Comparison of ENCODE assay signal across 8 cellular contexts in the genomic region with DNA sequence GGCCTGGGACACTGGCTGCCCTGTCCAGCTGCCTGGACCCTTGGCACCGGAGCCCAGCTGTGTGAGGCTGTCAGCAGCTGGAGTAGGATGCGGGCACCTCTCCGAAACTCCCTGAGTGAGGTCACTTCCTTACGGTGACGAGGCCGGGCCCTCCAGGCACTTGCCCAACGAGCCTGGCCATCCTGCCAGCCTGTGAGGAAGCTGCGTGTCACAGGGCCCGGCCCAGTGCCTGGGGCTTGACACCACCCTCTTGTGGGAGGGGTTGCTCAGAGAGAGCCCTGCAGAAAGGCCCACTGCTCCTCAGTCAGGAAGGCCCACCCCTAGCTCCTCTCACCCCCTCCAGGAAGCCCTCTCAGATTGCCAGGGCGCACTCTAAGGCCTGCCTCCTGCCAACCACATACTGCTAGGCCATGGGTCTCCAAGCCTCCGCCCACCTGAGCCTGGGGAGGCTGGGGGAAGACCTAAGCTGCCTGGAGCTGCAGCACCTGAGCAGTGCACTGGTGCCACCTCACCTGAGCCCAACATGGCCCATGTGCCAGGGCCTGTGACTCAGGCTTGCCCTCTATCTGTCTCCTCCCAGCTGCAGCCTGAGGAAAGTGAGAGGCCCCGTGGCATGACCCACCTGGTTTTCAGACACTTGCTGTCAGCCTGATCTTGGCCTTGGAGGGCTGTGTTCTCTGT. TPM values are rescaled to one million over a fixed set of nuclear protein-coding genes. Genes with fewer than 3 reads are reported as not detected.
DNase-seq lines count a peak whose midpoint lies in the region; ATAC-seq and TF ChIP-seq lines count a peak whose summit lies in the region.

No MANE protein-coding gene starts in this region.

- ATAC-seq in T-cell (replicated peaks in 1 of 4), result peak; percentile 14 to 64 (median 20)
- ATAC-seq in GM21515 (IDR thresholded peaks at IDR 0.05; ENCODE audit: unreplicated experiment), result no peak
- ATAC-seq in HG02938 (IDR thresholded peaks at IDR 0.05; ENCODE audit: unreplicated experiment), result no peak

- no peak overlapping the region for H3K4me3 Mint-ChIP-seq in T-cell
- peak overlapping the region; percentile 13 for H3K4me3 Mint-ChIP-seq in dendritic cell treated with granulocyte-macrophage colony-stimulating factor and Interleukin-4, amounts not matched to agents 40 ng/mL and 50 ng/mL, for 4 days

- peak overlapping the region; percentile 47 for H3K27ac ChIP-seq in mesodermal cell (ENCODE audit: low read depth, low read length, severe bottlenecking)

- peaks cover 8% of the 10 kb centered on the region for H3K9me3 ChIP-seq in mesodermal cell (ENCODE audit: control insufficient read depth, low read length)

- no peak for TF ChIP-seq CTCF in AG09309 (IDR thresholded peaks at IDR 0.05; ENCODE audit: control insufficient read depth, insufficient read depth, low read depth, low read length, missing control alignments)

- H3K4me3 ChIP-seq in AG09309 (ENCODE audit: control insufficient read depth, low read depth, low read length) (no peak overlapping the region), H7 (ENCODE audit: insufficient read depth, low read depth, low read length) (no peak overlapping the region), mesodermal cell (ENCODE audit: extremely low read depth, insufficient read depth, low read length, poor library complexity, severe bottlenecking) (no peak overlapping the region)

- peak overlapping the region in 1 of 2 donors; percentile 66 for H3K27ac Mint-ChIP-seq in T-cell
- peak overlapping the region; percentile 96 for H3K27ac Mint-ChIP-seq in dendritic cell treated with granulocyte-macrophage colony-stimulating factor and Interleukin-4, amounts not matched to agents 40 ng/mL and 50 ng/mL, for 4 days

- intact Hi-C loops in dendritic cell treated with granulocyte-macrophage colony-stimulating factor and Interleukin-4, amounts not matched to agents 40 ng/mL and 50 ng/mL, for 4 days (cut with micrococcal nuclease), result loop anchor here (1.0 to 10.0 kb wide), 2 partner anchors 31 to 121 kb away; a partner anchor contains a TSS

- H3K36me3 Mint-ChIP-seq in T-cell, result peaks cover 7% of the 10 kb centered on the region
- H3K36me3 Mint-ChIP-seq in dendritic cell treated with granulocyte-macrophage colony-stimulating factor and Interleukin-4, amounts not matched to agents 40 ng/mL and 50 ng/mL, for 4 days (ENCODE audit: low read depth), result peaks cover 20% of the 10 kb centered on the region

- 68 to 69% methylated on average over 9 to 12 of the region's 12 CpGs for WGBS in mesodermal cell (ENCODE audit: insufficient coverage in 2 of 2), 2 experiments

- H3K4me1 Mint-ChIP-seq in T-cell, result peaks cover 11 to 25% (median 15%) of the 10 kb centered on the region in 3 donors
- H3K4me1 Mint-ChIP-seq in dendritic cell treated with granulocyte-macrophage colony-stimulating factor and Interleukin-4, amounts not matched to agents 40 ng/mL and 50 ng/mL, for 4 days (ENCODE audit: low read depth), result peaks cover 52% of the 10 kb centered on the region

- H3K27me3 Mint-ChIP-seq in T-cell, result peaks cover 7 to 8% of the 10 kb centered on the region in 2 donors
- H3K27me3 Mint-ChIP-seq in dendritic cell treated with granulocyte-macrophage colony-stimulating factor and Interleukin-4, amounts not matched to agents 40 ng/mL and 50 ng/mL, for 4 days, result peaks cover 4% of the 10 kb centered on the region

- POLR2A ChIA-PET in T-cell (lab: Charles Lee), result interaction anchor here (0.6 kb wide), 2 partner anchors 15 to 81 kb away, joined by 3 read pairs; no protein-coding TSS in a partner anchor

- peaks cover 6 to 13% (median 7%) of the 10 kb centered on the region in 3 donors for H3K9me3 Mint-ChIP-seq in T-cell
- H3K9me3 Mint-ChIP-seq in dendritic cell treated with granulocyte-macrophage colony-stimulating factor and Interleukin-4, amounts not matched to agents 40 ng/mL and 50 ng/mL, for 4 days, result peaks cover 15% of the 10 kb centered on the region

- H3K27me3 ChIP-seq in H7 (ENCODE audit: control insufficient read depth, insufficient read depth, low read length), result peaks cover 13% of the 10 kb centered on the region

- CTCF ChIA-PET in T-cell (lab: Charles Lee), result interaction anchor here in 1 of 2 donors (0.7 kb wide), 1 partner anchor 40 kb away, joined by 3 read pairs; no protein-coding TSS in a partner anchor

- H3K36me3 ChIP-seq in H7 (replicated peaks; ENCODE audit: control insufficient read depth, insufficient read depth, low read length), result no peaks in the 10 kb centered on the region
- no peaks in the 10 kb centered on the region for H3K36me3 ChIP-seq in mesodermal cell (ENCODE audit: control insufficient read depth, insufficient read depth, low read length)

- DNase-seq in AG09309 (ENCODE audit: low read depth) (peak; percentile 72), H7 (peak; percentile 72), T-cell (peak in 27 of 34 experiments; percentile 20 to 61 (median 44)), NCI-H82 (lab: John Stamatoyannopoulos, UW) (no peak)

- H3K4me1 ChIP-seq in mesodermal cell (ENCODE audit: control insufficient read depth, insufficient read depth, low read length, poor library complexity, severe bottlenecking), result peaks cover 11% of the 10 kb centered on the region

RNA-seq across cellular contexts. Expression of a gene that starts 4.3 kb away (rescaled TPM):
- total RNA-seq in H7 (2014; rRNA removed; shearing (Covaris generic)), result 5.1 and 13.1 TPM in 2 replicates
- 1 to 10 TPM in 1 of 5 donors, under 1 TPM in 4; 0.65 to 1.3 (median 0.79) TPM for total RNA-seq in T-cell
- polyA plus RNA-seq in mesodermal cell (2013, experiment 1 of 2), result 66.5 TPM
- polyA plus RNA-seq in mesodermal cell (2013, experiment 2 of 2), result 50.0 TPM

RNA-seq across cellular contexts. Expression of a gene that starts 47.9 kb away (rescaled TPM):
- total RNA-seq in H7 (2014; rRNA removed; shearing (Covaris generic)), result 58.4 and 60.9 TPM in 2 replicates
- 1 to 10 TPM; 2.1 to 7.0 (median 5.3) TPM for total RNA-seq in T-cell
- polyA plus RNA-seq in mesodermal cell (2013, experiment 1 of 2), result 126 TPM
- polyA plus RNA-seq in mesodermal cell (2013, experiment 2 of 2), result 129 TPM

RNA-seq across cellular contexts. Expression of a gene that starts 58.6 kb away (rescaled TPM):
- 140 and 142 TPM in 2 replicates for total RNA-seq in H7 (2014; rRNA removed; shearing (Covaris generic))
- total RNA-seq in T-cell, result 100 to 1,000 TPM; 253 to 388 (median 299) TPM
- polyA plus RNA-seq in mesodermal cell (2013, experiment 1 of 2), result 155 TPM
- 156 TPM for polyA plus RNA-seq in mesodermal cell (2013, experiment 2 of 2)

Comparison
In these comparisons a context has a peak if more than half of its experiments do, and no peak if none do; other contexts are left out.
1. ATAC-seq: peak in T-cell (4 of 4); none in GM21515 (single experiment) and HG02938 (single experiment).